Comparison of ENCODE assay signal across 16 cellular contexts in genomic region chr15:29887719-29888118, GRCh38.
DNase-seq lines count a peak whose midpoint lies in the region; ATAC-seq and TF ChIP-seq lines count a peak whose summit lies in the region.
"Had no signal": no experiment of that assay in that cellular context is flagged by ENCODE, and none has a peak within 500 bp of the region (broad histone marks: within the 10 kb centered on the region; RNA-seq: fewer than 3 reads in every experiment).

No MANE protein-coding gene starts in this region.

- H3K4me1 ChIP-seq in GM23248 (ENCODE audit: insufficient read depth) (peaks cover 15% of the 10 kb centered on the region), adipocyte (ENCODE audit: control insufficient read depth, insufficient read depth, low read length) (peaks cover 20% of the 10 kb centered on the region), fibroblast of lung (ENCODE audit: control insufficient read depth, extremely low read depth, insufficient read depth, low read length) (peaks cover 5% of the 10 kb centered on the region), upper lobe of right lung (no peaks in the 10 kb centered on the region)

- DNase-seq in GM23248 (peak; percentile 16), adipocyte (ENCODE audit: low read depth) (peak; percentile 92), fibroblast of lung (ENCODE audit: low read depth in 2 of 2) (peak; percentile 36 to 90), skeletal muscle cell (ENCODE audit: low read depth) (peak; percentile 53), T-helper 17 cell (no peak), upper lobe of right lung (no peak)
- no peak for DNase-seq in stimulated activated naive CD4-positive, alpha-beta T cell treated with Interleukin-2 at 50 U/mL for 16 hours (lab: John Stamatoyannopoulos, UW)
- DNase-seq: ACHN; CD4-positive, alpha-beta T cell; NCI-H1417 treated with DMSO at 0.1 percent for 48 hours; NCI-H1930; NCI-H446; NCI-H69; RPMI8226; SIG-M5 had no signal

- no peak overlapping the region for H3K27ac Mint-ChIP-seq in T-helper 17 cell
- H3K27ac Mint-ChIP-seq: B cell; CD4-positive, alpha-beta T cell had no signal

- no peaks in the 10 kb centered on the region for H3K9me2 ChIP-seq in GM23248 (ENCODE audit: insufficient read depth)

- H3F3A ChIP-seq in GM23248 (ENCODE audit: insufficient read depth): 0 out of 2 replicates have a peak, but pooled peaks cover 10% of the 10 kb centered on the region

- H3K4me1 Mint-ChIP-seq in T-helper 17 cell: no peaks in the 10 kb centered on the region
- H3K4me1 Mint-ChIP-seq: B cell had no signal

- TF ChIP-seq CTCF in fibroblast of lung (conservative IDR thresholded peaks at IDR 0.05 in 1 of 2, IDR thresholded peaks at IDR 0.05 in 1 of 2; ENCODE audit: low read depth in 1 of 2, low read length in 2 of 2): no peak
- TF ChIP-seq CTCF in upper lobe of right lung (IDR thresholded peaks at IDR 0.05): no peak

- ATAC-seq in T-helper 17 cell (no peak), upper lobe of right lung (no peak)

- WGBS in GM23248 (ENCODE audit: low coverage in 1 of 2, low lambda C conversion rate in 2 of 2, missing lambda C conversion rate in 2 of 2), 2 experiments: 73 to 83% methylated on average over 2 of the region's 2 CpGs

- in situ Hi-C loops in GM23248 (cut with MboI): no loop called here

- H3K4me3 ChIP-seq in GM23248 (no peak overlapping the region), adipocyte (ENCODE audit: low read length) (no peak overlapping the region), fibroblast of lung (replicated peaks in 1 of 4; ENCODE audit: control extremely low read depth in 1 of 4, insufficient read depth in 1 of 4, low read depth in 3 of 4, low read length in 4 of 4) (no peak overlapping the region), skeletal muscle cell (ENCODE audit: low read depth, low read length) (no peak overlapping the region), upper lobe of right lung (no peak overlapping the region)

- H3K36me3 Mint-ChIP-seq in T-helper 17 cell (ENCODE audit: low read depth): no peaks in the 10 kb centered on the region

- peaks cover 46% of the 10 kb centered on the region for H3K27me3 Mint-ChIP-seq in T-helper 17 cell

- H3K27ac ChIP-seq in GM23248: no peak overlapping the region
- no peak overlapping the region for H3K27ac ChIP-seq in fibroblast of lung (ENCODE audit: insufficient read depth, low read length)
- no peak overlapping the region for H3K27ac ChIP-seq in upper lobe of right lung

- H3K9me3 ChIP-seq in GM23248 (ENCODE audit: low read depth) (no peaks in the 10 kb centered on the region), adipocyte (ENCODE audit: control insufficient read depth, low read length) (no peaks in the 10 kb centered on the region), fibroblast of lung (ENCODE audit: control insufficient read depth, insufficient read depth, low read depth, low read length) (no peaks in the 10 kb centered on the region), T-helper 17 cell (ENCODE audit: control insufficient read depth, low read length, poor library complexity, severe bottlenecking) (no peaks in the 10 kb centered on the region), upper lobe of right lung (no peaks in the 10 kb centered on the region)

- no peak overlapping the region for H3K4me2 ChIP-seq in GM23248 (ENCODE audit: unreplicated experiment)
- no peak overlapping the region for H3K4me2 ChIP-seq in fibroblast of lung (ENCODE audit: extremely low read depth, insufficient read depth, low read length)

- H2AFZ ChIP-seq in GM23248 (no peak overlapping the region), fibroblast of lung (ENCODE audit: low read length) (no peak overlapping the region)

- no peaks in the 10 kb centered on the region for H3K27me3 ChIP-seq in GM23248 (replicated peaks; ENCODE audit: insufficient read depth)
- peaks cover 7% of the 10 kb centered on the region for H3K27me3 ChIP-seq in adipocyte (replicated peaks; ENCODE audit: control insufficient read depth, insufficient read depth, low read length)
- H3K27me3 ChIP-seq in fibroblast of lung (ENCODE audit: control insufficient read depth, insufficient read depth, low read length): no peaks in the 10 kb centered on the region
- H3K27me3 ChIP-seq in upper lobe of right lung: no peaks in the 10 kb centered on the region

- no peak overlapping the region for H3K9ac ChIP-seq in GM23248
- H3K9ac ChIP-seq in adipocyte (ENCODE audit: low read length): no peak overlapping the region
- H3K9ac ChIP-seq in fibroblast of lung (ENCODE audit: insufficient read depth, low read length): no peak overlapping the region

- H3K4me3 Mint-ChIP-seq in T-helper 17 cell: no peak overlapping the region
- H3K4me3 Mint-ChIP-seq: B cell; CD4-positive, alpha-beta T cell had no signal

- no peaks in the 10 kb centered on the region for H3K79me2 ChIP-seq in GM23248 (ENCODE audit: insufficient read depth)
- H3K79me2 ChIP-seq in fibroblast of lung (ENCODE audit: control insufficient read depth, insufficient read depth, low read length): no peaks in the 10 kb centered on the region

- intact Hi-C loops in upper lobe of right lung (cut with DNase I): no loop called here

- H3K36me3 ChIP-seq in GM23248 (ENCODE audit: low read depth) (no peaks in the 10 kb centered on the region), adipocyte (ENCODE audit: control insufficient read depth, insufficient read depth, low read length, severe bottlenecking) (no peaks in the 10 kb centered on the region), fibroblast of lung (ENCODE audit: control insufficient read depth, insufficient read depth, low read length) (no peaks in the 10 kb centered on the region), upper lobe of right lung (no peaks in the 10 kb centered on the region)

- H4K20me1 ChIP-seq in GM23248 (ENCODE audit: insufficient read depth) (no peaks in the 10 kb centered on the region), fibroblast of lung (ENCODE audit: control insufficient read depth, extremely low read depth, insufficient read depth, low read length) (no peaks in the 10 kb centered on the region)

Comparison
In these comparisons a context has a peak if more than half of its experiments do, and no peak if none do; other contexts are left out.
1. DNase-seq: peak in GM23248 (single experiment), adipocyte (single experiment), fibroblast of lung (2 of 2) and skeletal muscle cell (single experiment); none in stimulated activated naive CD4-positive, alpha-beta T cell treated with Interleukin-2 at 50 U/mL for 16 hours (single experiment), T-helper 17 cell (0 of 3) and upper lobe of right lung (single experiment).